Comparison of ENCODE assay signal across 14 cellular contexts in genomic region chr3:195209083-195209835, GRCh38.
DNase-seq lines count a peak whose midpoint lies in the region; FAIRE-seq and TF ChIP-seq lines count a peak whose summit lies in the region.
"Had no signal": no experiment of that assay in that cellular context is flagged by ENCODE, and none has a peak within 500 bp of the region (broad histone marks: within the 10 kb centered on the region; RNA-seq: fewer than 3 reads in every experiment).

No MANE protein-coding gene starts in this region.

- H2AFZ ChIP-seq in astrocyte (ENCODE audit: low read depth, low read length): no peak overlapping the region
- H2AFZ ChIP-seq: PC-9 had no signal

- FAIRE-seq in astrocyte (lab: Jason Lieb, UNC): no peak
- FAIRE-seq: bronchial epithelial cell, urothelium cell line had no signal

- H3K36me3 Mint-ChIP-seq in astrocyte (ENCODE audit: low read depth, unreplicated experiment): peaks cover 9% of the 10 kb centered on the region

- peak overlapping the region; percentile 67 for H3K4me2 ChIP-seq in astrocyte (ENCODE audit: low read length)
- H3K4me2 ChIP-seq: PC-9 had no signal

- TF ChIP-seq CTCF in astrocyte (IDR thresholded peaks at IDR 0.05; ENCODE audit: insufficient read depth, low read depth, low read length) (no peak), right atrium auricular region (IDR thresholded peaks at IDR 0.05) (no peak), GM13977 (IDR thresholded peaks at IDR 0.05; ENCODE audit: extremely low read depth, insufficient read depth, missing control alignments) (no peak)

- no peak overlapping the region for H3K4me3 Mint-ChIP-seq in astrocyte (ENCODE audit: unreplicated experiment)
- H3K4me3 Mint-ChIP-seq: activated CD4-positive, alpha-beta T cell treated with anti-CD3 and anti-CD28 coated beads, Interleukin-2, amount 10 ng/mL, durations not matched to agents 7 days and 5 days had no signal

- H3K27ac ChIP-seq in astrocyte (ENCODE audit: low read depth, low read length): peak overlapping the region; percentile 91
- H3K27ac ChIP-seq in right atrium auricular region: peak overlapping the region; percentile 82 to 85
- H3K27ac ChIP-seq in rectal smooth muscle tissue (ENCODE audit: low read depth, low read length): peak overlapping the region; percentile 88
- H3K27ac ChIP-seq: PC-9 had no signal

- H3K27me3 ChIP-seq in astrocyte (ENCODE audit: insufficient read depth, low read length) (no peaks in the 10 kb centered on the region), right atrium auricular region (no peaks in the 10 kb centered on the region), rectal smooth muscle tissue (ENCODE audit: control insufficient read depth, insufficient read depth, low read length) (no peaks in the 10 kb centered on the region)

- H3K4me3 ChIP-seq in astrocyte (ENCODE audit: insufficient read depth, low read depth, low read length): no peak overlapping the region
- H3K4me3 ChIP-seq in right atrium auricular region: no peak overlapping the region
- no peak overlapping the region for H3K4me3 ChIP-seq in rectal smooth muscle tissue (ENCODE audit: low read length)
- H3K4me3 ChIP-seq: PC-9 had no signal

- no peak overlapping the region for H3K27ac Mint-ChIP-seq in astrocyte (ENCODE audit: unreplicated experiment)
- H3K27ac Mint-ChIP-seq: activated CD4-positive, alpha-beta T cell treated with anti-CD3 and anti-CD28 coated beads, Interleukin-2, amount 10 ng/mL, durations not matched to agents 7 days and 5 days had no signal

- no peaks in the 10 kb centered on the region for H3K9me3 ChIP-seq in astrocyte (ENCODE audit: insufficient read depth, low read depth, low read length)
- H3K9me3 ChIP-seq in right atrium auricular region: no peaks in the 10 kb centered on the region

- H3K4me1 ChIP-seq in astrocyte (ENCODE audit: insufficient read depth, low read length) (peaks cover 52% of the 10 kb centered on the region), right atrium auricular region (peaks cover 0 to 52% of the 10 kb centered on the region in 2 donors), rectal smooth muscle tissue (ENCODE audit: control insufficient read depth, insufficient read depth, low read length) (peaks cover 34% of the 10 kb centered on the region)

- peaks cover 24% of the 10 kb centered on the region for H3K79me2 ChIP-seq in astrocyte (ENCODE audit: insufficient read depth, low read length)

- H3K9me3 Mint-ChIP-seq in astrocyte (ENCODE audit: unreplicated experiment): peaks cover 3% of the 10 kb centered on the region
- H3K9me3 Mint-ChIP-seq: activated CD4-positive, alpha-beta T cell treated with anti-CD3 and anti-CD28 coated beads, Interleukin-2, amount 10 ng/mL, durations not matched to agents 7 days and 5 days had no signal

- peaks cover 37% of the 10 kb centered on the region for H3K4me1 Mint-ChIP-seq in astrocyte (ENCODE audit: low read depth, unreplicated experiment)

- H4K20me1 ChIP-seq in astrocyte (ENCODE audit: insufficient read depth, low read length): no peaks in the 10 kb centered on the region

- in situ Hi-C loops in GM13977 (cut with MboI; ENCODE audit: low pct_unique_long_range_greater_than_20kb, low sequenced_read_pairs, unreplicated experiment): no loop called here

- H3K9ac ChIP-seq in astrocyte (ENCODE audit: low read length) (peak overlapping the region; percentile 74), rectal smooth muscle tissue (ENCODE audit: low read length) (no peak overlapping the region)

- no peaks in the 10 kb centered on the region for H3K27me3 Mint-ChIP-seq in astrocyte (ENCODE audit: low read depth, unreplicated experiment)
- H3K27me3 Mint-ChIP-seq: activated CD4-positive, alpha-beta T cell treated with anti-CD3 and anti-CD28 coated beads, Interleukin-2, amount 10 ng/mL, durations not matched to agents 7 days and 5 days; B cell had no signal

- no peaks in the 10 kb centered on the region for H3K36me3 ChIP-seq in astrocyte (ENCODE audit: insufficient read depth, low read length)
- H3K36me3 ChIP-seq in right atrium auricular region: no peaks in the 10 kb centered on the region
- H3K36me3 ChIP-seq in rectal smooth muscle tissue (ENCODE audit: control insufficient read depth, insufficient read depth, low read length): no peaks in the 10 kb centered on the region

- DNase-seq in AG20443 (ENCODE audit: low spot score) (peak; percentile 14), astrocyte (ENCODE audit: low read depth) (no peak), right atrium auricular region (ENCODE audit: low spot score) (no peak), NCI-H1930 (lab: John Stamatoyannopoulos, UW) (no peak), GM13977 (ENCODE audit: low spot score) (no peak), NCI-H2227 (lab: John Stamatoyannopoulos, UW; ENCODE audit: unreplicated experiment) (no peak), inferior parietal cortex (ENCODE audit: extremely low spot score) (no peak)
- DNase-seq: activated CD4-positive, alpha-beta T cell treated with anti-CD3 and anti-CD28 coated beads, Interleukin-2, amount 10 ng/mL, durations not matched to agents 7 days and 5 days; NCI-H1417 treated with DMSO at 0.1 percent for 48 hours had no signal
